1 cellular context compared by ENCODE assay signal in the genomic region with DNA sequence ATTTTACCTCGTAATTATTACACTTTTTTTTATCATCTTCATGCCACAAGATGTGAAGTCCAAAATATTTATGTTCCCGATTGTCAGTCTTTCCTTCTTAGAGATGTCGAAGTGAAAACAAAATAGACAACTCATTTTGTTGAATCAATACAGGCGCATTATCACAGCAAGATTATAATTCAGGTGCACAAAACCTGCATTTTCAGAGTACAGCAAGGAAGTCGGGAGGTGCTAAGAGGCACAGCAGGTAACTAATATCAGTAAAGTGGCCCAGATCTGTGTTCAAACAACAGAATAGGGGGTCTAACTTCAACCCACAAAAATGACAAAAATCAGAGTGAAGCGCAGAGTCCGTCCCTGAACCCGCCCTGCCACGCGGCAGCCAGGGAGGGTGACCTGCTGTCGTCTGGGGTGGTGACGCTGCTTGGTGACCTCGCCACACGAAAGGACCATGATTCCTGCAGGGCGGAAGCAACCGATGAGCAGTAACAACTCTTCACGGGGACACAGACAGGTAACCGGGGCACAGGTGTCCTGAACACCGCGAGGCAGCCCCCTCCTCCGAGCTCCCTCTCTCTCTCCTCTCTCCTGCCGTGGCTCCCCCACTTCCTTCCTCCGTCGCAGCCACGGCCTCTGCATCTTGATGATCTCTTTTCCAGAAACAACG.
TF ChIP-seq lines count a peak whose summit lies in the region.

No MANE protein-coding gene starts in this region.

TF ChIP-seq in IMR-90, 13 proteins besides CTCF, POLR2A, EP300 and RAD21 (continued from another document):
- TF ChIP-seq, protein P1, sequence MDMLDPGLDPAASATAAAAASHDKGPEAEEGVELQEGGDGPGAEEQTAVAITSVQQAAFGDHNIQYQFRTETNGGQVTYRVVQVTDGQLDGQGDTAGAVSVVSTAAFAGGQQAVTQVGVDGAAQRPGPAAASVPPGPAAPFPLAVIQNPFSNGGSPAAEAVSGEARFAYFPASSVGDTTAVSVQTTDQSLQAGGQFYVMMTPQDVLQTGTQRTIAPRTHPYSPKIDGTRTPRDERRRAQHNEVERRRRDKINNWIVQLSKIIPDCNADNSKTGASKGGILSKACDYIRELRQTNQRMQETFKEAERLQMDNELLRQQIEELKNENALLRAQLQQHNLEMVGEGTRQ (IDR thresholded peaks at IDR 0.05; ENCODE audit: low read depth, low read length): no peak
- TF ChIP-seq FOS (IDR thresholded peaks at IDR 0.05; ENCODE audit: low read depth, low read length): no peak
- no peak for TF ChIP-seq RCOR1 (IDR thresholded peaks at IDR 0.05; ENCODE audit: insufficient replicate concordance, low read length)
- no peak for TF ChIP-seq SMC3 (IDR thresholded peaks at IDR 0.05; ENCODE audit: low read depth, low read length)
- TF ChIP-seq CEBPB (IDR thresholded peaks at IDR 0.05; ENCODE audit: low read depth, low read length): no peak
- TF ChIP-seq MXI1 (IDR thresholded peaks at IDR 0.05; ENCODE audit: borderline replicate concordance, low read depth, low read length): no peak
- TF ChIP-seq MAFK (IDR thresholded peaks at IDR 0.05; ENCODE audit: low read depth, low read length): no peak
- TF ChIP-seq BHLHE40 (IDR thresholded peaks at IDR 0.05; ENCODE audit: low read depth, low read length): no peak
